ENCODE assay signal across 19 cellular contexts in genomic region chr16:66656547-66656946, GRCh38.
"Had no signal": no experiment of that assay in that cellular context is flagged by ENCODE, and none has a peak within 500 bp of the region (broad histone marks: within the 10 kb centered on the region; RNA-seq: fewer than 3 reads in every experiment).

No MANE protein-coding gene starts in this region.

- H3K9me3 ChIP-seq: left ventricle myocardium inferior, right atrium auricular region, suprapubic skin, vagina had no signal

- H3K4me3 Mint-ChIP-seq: activated naive CD8-positive, alpha-beta T cell treated with anti-CD3 and anti-CD28 coated beads, Interleukin-2, amount 10 ng/mL, durations not matched to agents 7 days and 5 days; activated T-helper 17 cell treated with anti-CD3 and anti-CD28 coated beads, Interleukin-2, amount 50 U/mL, for 72 hours; memory B cell; stimulated activated naive CD8-positive, alpha-beta T cell treated with anti-CD3 and anti-CD28 coated beads, Interleukin-15, amount 100 ng/mL, for 72 hours; T-helper 17 cell had no signal

- H3K27ac ChIP-seq: foreskin keratinocyte, left ventricle myocardium inferior, right atrium auricular region, suprapubic skin, vagina had no signal

- H3K27ac Mint-ChIP-seq: activated naive CD8-positive, alpha-beta T cell treated with anti-CD3 and anti-CD28 coated beads, Interleukin-2, amount 10 ng/mL, durations not matched to agents 7 days and 5 days; activated T-helper 17 cell treated with anti-CD3 and anti-CD28 coated beads, Interleukin-2, amount 50 U/mL, for 72 hours; memory B cell; progenitor cell of endocrine pancreas; stimulated activated naive CD8-positive, alpha-beta T cell treated with anti-CD3 and anti-CD28 coated beads, Interleukin-15, amount 100 ng/mL, for 72 hours; T-helper 17 cell had no signal

- H3K4me3 ChIP-seq: left ventricle myocardium inferior, right atrium auricular region, suprapubic skin, vagina had no signal

- H3K27me3 ChIP-seq: foreskin keratinocyte, right atrium auricular region, suprapubic skin, vagina had no signal

- DNase-seq: activated CD4-positive, alpha-beta T cell treated with anti-CD3 and anti-CD28 coated beads, Interleukin-2, amount 50 U/mL, for 48 hours; activated naive CD4-positive, alpha-beta T cell treated with Interleukin-2 at 50 U/mL for 16 hours; activated naive CD8-positive, alpha-beta T cell treated with anti-CD3 and anti-CD28 coated beads, Interleukin-2, amount 10 ng/mL, durations not matched to agents 7 days and 5 days; dermis blood vessel endothelial cell; foreskin keratinocyte; kidney; left ventricle myocardium inferior; occipital lobe; small intestine; stimulated activated CD4-positive, alpha-beta T cell treated with anti-CD3 and anti-CD28 coated beads, Interleukin-4, amount 100 ng/mL, for 1 hour; stimulated activated naive CD8-positive, alpha-beta T cell treated with anti-CD3 and anti-CD28 coated beads, Interleukin-15, amount 100 ng/mL, for 72 hours; T-helper 17 cell; trophoblast cell had no signal

- H3K36me3 Mint-ChIP-seq: activated naive CD8-positive, alpha-beta T cell treated with anti-CD3 and anti-CD28 coated beads, Interleukin-2, amount 10 ng/mL, durations not matched to agents 7 days and 5 days; memory B cell had no signal

- H3K9me3 Mint-ChIP-seq: activated naive CD8-positive, alpha-beta T cell treated with anti-CD3 and anti-CD28 coated beads, Interleukin-2, amount 10 ng/mL, durations not matched to agents 7 days and 5 days; activated T-helper 17 cell treated with anti-CD3 and anti-CD28 coated beads, Interleukin-2, amount 50 U/mL, for 72 hours; memory B cell; stimulated activated naive CD8-positive, alpha-beta T cell treated with anti-CD3 and anti-CD28 coated beads, Interleukin-15, amount 100 ng/mL, for 72 hours had no signal

- H3K36me3 ChIP-seq: left ventricle myocardium inferior, right atrium auricular region, suprapubic skin, vagina had no signal

- ATAC-seq: activated T-helper 17 cell treated with anti-CD3 and anti-CD28 coated beads, Interleukin-2, amount 50 U/mL, for 72 hours; foreskin keratinocyte; stimulated activated naive CD8-positive, alpha-beta T cell treated with anti-CD3 and anti-CD28 coated beads, Interleukin-15, amount 100 ng/mL, for 72 hours; T-helper 17 cell had no signal

- H3K27me3 Mint-ChIP-seq: progenitor cell of endocrine pancreas had no signal
